In genomic region chr5:133082128-133082527, GRCh38 we compare ENCODE assay signal across 19 cellular contexts. TPM values are rescaled to one million over a fixed set of nuclear protein-coding genes. Genes with fewer than 3 reads are reported as not detected.
A peak's percentile ranks its signal among the peaks of the same experiment; 100 is the strongest.
DNase-seq lines count a peak whose midpoint lies in the region; ATAC-seq and TF ChIP-seq lines count a peak whose summit lies in the region.
"Had no signal": no experiment of that assay in that cellular context is flagged by ENCODE, and none has a peak within 500 bp of the region (broad histone marks: within the 10 kb centered on the region; RNA-seq: fewer than 3 reads in every experiment).

No MANE protein-coding gene starts in this region.

- no peak for TF ChIP-seq CTCF in neural progenitor cell (IDR thresholded peaks at IDR 0.05)

- no peak overlapping the region for H2AFZ ChIP-seq in neural progenitor cell (replicated peaks)
- H2AFZ ChIP-seq: GM23248 had no signal

- H3K27me3 ChIP-seq in neural progenitor cell: no peaks in the 10 kb centered on the region

- H3K4me1 ChIP-seq in neural progenitor cell: peaks cover 12% of the 10 kb centered on the region
- H3K4me1 ChIP-seq: A549, Caco-2, HAP-1 had no signal

- no peak overlapping the region for H3K4me3 Mint-ChIP-seq in activated CD4-positive, alpha-beta T cell treated with anti-CD3 and anti-CD28 coated beads for 36 hours
- no peak overlapping the region for H3K4me3 Mint-ChIP-seq in activated T-cell treated with anti-CD3 and anti-CD28 coated beads, Interleukin-2, amount 50 U/mL, for 72 hours
- no peak overlapping the region for H3K4me3 Mint-ChIP-seq in activated T-helper 2 cell treated with anti-CD3 and anti-CD28 coated beads, Interferon-gamma antibody, Interleukin-2, Interleukin-4, amounts not matched to agents 10 μg/mL and 5 μg/mL and 100 μg/mL, durations not matched to agents 14 hours and 24 hours and 36 hours (ENCODE audit: low read depth)
- no peak overlapping the region for H3K4me3 Mint-ChIP-seq in neural progenitor cell
- H3K4me3 Mint-ChIP-seq: CD4-positive, alpha-beta T cell had no signal

- peaks cover 32% of the 10 kb centered on the region for H4K20me1 ChIP-seq in neural progenitor cell (ENCODE audit: low read depth)

- ATAC-seq in activated CD4-positive, alpha-beta T cell treated with anti-CD3 and anti-CD28 coated beads for 36 hours: no peak
- ATAC-seq in activated T-cell treated with anti-CD3 and anti-CD28 coated beads, Interleukin-2, amount 50 U/mL, for 72 hours (replicated peaks in 1 of 2): no peak
- ATAC-seq in HG02623 (IDR thresholded peaks at IDR 0.05; ENCODE audit: unreplicated experiment) (no peak), HG02588 (IDR thresholded peaks at IDR 0.05; ENCODE audit: unreplicated experiment) (no peak)
- ATAC-seq: A549 had no signal

- H3K27ac Mint-ChIP-seq in activated CD4-positive, alpha-beta T cell treated with anti-CD3 and anti-CD28 coated beads for 36 hours: peak overlapping the region; percentile 74
- peak overlapping the region; percentile 90 for H3K27ac Mint-ChIP-seq in activated T-cell treated with anti-CD3 and anti-CD28 coated beads, Interleukin-2, amount 50 U/mL, for 72 hours
- H3K27ac Mint-ChIP-seq in activated T-helper 2 cell treated with anti-CD3 and anti-CD28 coated beads, Interferon-gamma antibody, Interleukin-2, Interleukin-4, amounts not matched to agents 10 μg/mL and 5 μg/mL and 100 μg/mL, durations not matched to agents 14 hours and 24 hours and 36 hours: peak overlapping the region; percentile 88
- H3K27ac Mint-ChIP-seq in neural progenitor cell: no peak overlapping the region
- H3K27ac Mint-ChIP-seq: CD4-positive, alpha-beta T cell had no signal

- intact Hi-C loops in activated CD4-positive, alpha-beta T cell treated with anti-CD3 and anti-CD28 coated beads for 36 hours (cut with DNase I, micrococcal nuclease): no loop called here
- intact Hi-C loops in activated T-helper 2 cell treated with anti-CD3 and anti-CD28 coated beads, Interferon-gamma antibody, Interleukin-2, Interleukin-4, amounts not matched to agents 10 μg/mL and 5 μg/mL and 100 μg/mL, durations not matched to agents 14 hours and 24 hours and 36 hours (cut with micrococcal nuclease): no loop called here

- peaks cover 48% of the 10 kb centered on the region for H3K36me3 Mint-ChIP-seq in activated CD4-positive, alpha-beta T cell treated with anti-CD3 and anti-CD28 coated beads for 36 hours (ENCODE audit: low read depth)
- peaks cover 9 to 27% of the 10 kb centered on the region in 2 donors for H3K36me3 Mint-ChIP-seq in activated T-cell treated with anti-CD3 and anti-CD28 coated beads, Interleukin-2, amount 50 U/mL, for 72 hours (ENCODE audit: insufficient read depth in 2 of 2)
- H3K36me3 Mint-ChIP-seq in activated T-helper 2 cell treated with anti-CD3 and anti-CD28 coated beads, Interferon-gamma antibody, Interleukin-2, Interleukin-4, amounts not matched to agents 10 μg/mL and 5 μg/mL and 100 μg/mL, durations not matched to agents 14 hours and 24 hours and 36 hours (ENCODE audit: low read depth): peaks cover 71% of the 10 kb centered on the region
- H3K36me3 Mint-ChIP-seq in neural progenitor cell: peaks cover 39% of the 10 kb centered on the region

- H3K27me3 Mint-ChIP-seq in activated CD4-positive, alpha-beta T cell treated with anti-CD3 and anti-CD28 coated beads for 36 hours: no peaks in the 10 kb centered on the region
- no peaks in the 10 kb centered on the region for H3K27me3 Mint-ChIP-seq in activated T-cell treated with anti-CD3 and anti-CD28 coated beads, Interleukin-2, amount 50 U/mL, for 72 hours (ENCODE audit: low read depth)
- no peaks in the 10 kb centered on the region for H3K27me3 Mint-ChIP-seq in activated T-helper 2 cell treated with anti-CD3 and anti-CD28 coated beads, Interferon-gamma antibody, Interleukin-2, Interleukin-4, amounts not matched to agents 10 μg/mL and 5 μg/mL and 100 μg/mL, durations not matched to agents 14 hours and 24 hours and 36 hours (ENCODE audit: low read depth)
- no peaks in the 10 kb centered on the region for H3K27me3 Mint-ChIP-seq in neural progenitor cell (ENCODE audit: insufficient read depth, low read depth)
- H3K27me3 Mint-ChIP-seq: CD4-positive, alpha-beta T cell had no signal

- CTCF ChIA-PET in activated CD4-positive, alpha-beta T cell treated with anti-CD3 and anti-CD28 coated beads for 36 hours (lab: Charles Lee): no interaction called here

- H3K9me3 Mint-ChIP-seq in activated CD4-positive, alpha-beta T cell treated with anti-CD3 and anti-CD28 coated beads for 36 hours (ENCODE audit: low read depth): no peaks in the 10 kb centered on the region
- H3K9me3 Mint-ChIP-seq in activated T-cell treated with anti-CD3 and anti-CD28 coated beads, Interleukin-2, amount 50 U/mL, for 72 hours: no peaks in the 10 kb centered on the region
- H3K9me3 Mint-ChIP-seq in activated T-helper 2 cell treated with anti-CD3 and anti-CD28 coated beads, Interferon-gamma antibody, Interleukin-2, Interleukin-4, amounts not matched to agents 10 μg/mL and 5 μg/mL and 100 μg/mL, durations not matched to agents 14 hours and 24 hours and 36 hours: no peaks in the 10 kb centered on the region
- H3K9me3 Mint-ChIP-seq in neural progenitor cell: no peaks in the 10 kb centered on the region
- H3K9me3 Mint-ChIP-seq: CD4-positive, alpha-beta T cell had no signal

- peaks cover 23% of the 10 kb centered on the region for H3K4me1 Mint-ChIP-seq in activated CD4-positive, alpha-beta T cell treated with anti-CD3 and anti-CD28 coated beads for 36 hours
- H3K4me1 Mint-ChIP-seq in activated T-cell treated with anti-CD3 and anti-CD28 coated beads, Interleukin-2, amount 50 U/mL, for 72 hours (ENCODE audit: low read depth): peaks cover 40% of the 10 kb centered on the region
- peaks cover 21% of the 10 kb centered on the region for H3K4me1 Mint-ChIP-seq in activated T-helper 2 cell treated with anti-CD3 and anti-CD28 coated beads, Interferon-gamma antibody, Interleukin-2, Interleukin-4, amounts not matched to agents 10 μg/mL and 5 μg/mL and 100 μg/mL, durations not matched to agents 14 hours and 24 hours and 36 hours (ENCODE audit: low read depth)
- H3K4me1 Mint-ChIP-seq in neural progenitor cell: peaks cover 6% of the 10 kb centered on the region

- DNase-seq in activated CD4-positive, alpha-beta T cell treated with anti-CD3 and anti-CD28 coated beads for 36 hours: no peak
- DNase-seq in activated CD4-positive, alpha-beta T cell treated with anti-CD3 and anti-CD28 coated beads, Interleukin-2, amount 50 U/mL, for 48 hours: no peak
- no peak for DNase-seq in activated T-cell treated with anti-CD3 and anti-CD28 coated beads, Interleukin-2, amount 50 U/mL, for 72 hours
- no peak for DNase-seq in activated T-cell treated with anti-CD3 and anti-CD28 coated beads, Interleukin-2, amount 50 U/mL, for 1 hour
- DNase-seq in activated T-helper 2 cell treated with anti-CD3 and anti-CD28 coated beads, Interferon-gamma antibody, Interleukin-2, Interleukin-4, amounts not matched to agents 10 μg/mL and 5 μg/mL and 100 μg/mL, durations not matched to agents 14 hours and 24 hours and 36 hours (ENCODE audit: low spot score): no peak
- DNase-seq in neural progenitor cell (ENCODE audit: low spot score): no peak
- DNase-seq: AML-193; Caco-2; CD4-positive, alpha-beta T cell; DMS79; GDM1; GM23248 had no signal

- H3K9ac ChIP-seq in neural progenitor cell: no peak overlapping the region
- H3K9ac ChIP-seq: GM23248 had no signal

- H3K36me3 ChIP-seq in neural progenitor cell: peaks cover 10% of the 10 kb centered on the region

- peaks cover 97% of the 10 kb centered on the region for H3K79me2 ChIP-seq in neural progenitor cell (ENCODE audit: low read depth)

- POLR2A ChIA-PET in activated CD4-positive, alpha-beta T cell treated with anti-CD3 and anti-CD28 coated beads for 36 hours (lab: Charles Lee): no interaction called here

- peak overlapping the region; percentile 29 for H3K27ac ChIP-seq in neural progenitor cell
- H3K27ac ChIP-seq: 22Rv1, A549, C4-2B, GM23248, HL-60 had no signal

- no peaks in the 10 kb centered on the region for H3K9me3 ChIP-seq in neural progenitor cell (ENCODE audit: low read depth)
- H3K9me3 ChIP-seq: A549, Caco-2, HAP-1 had no signal

- H3K4me3 ChIP-seq in neural progenitor cell: no peak overlapping the region
- H3K4me3 ChIP-seq: A549, GM23248, HAP-1 had no signal

- no peak overlapping the region for H3K4me2 ChIP-seq in neural progenitor cell
- H3K4me2 ChIP-seq: A549 had no signal

- peaks cover 10% of the 10 kb centered on the region for H3F3A ChIP-seq in neural progenitor cell (ENCODE audit: low read depth)

RNA-seq across cellular contexts. Expression of gene HSPA4, which starts 30.3 kb away (rescaled TPM):
- 100 to 1,000 TPM; 243 to 268 TPM for total RNA-seq in activated CD4-positive, alpha-beta T cell treated with anti-CD3 and anti-CD28 coated beads for 36 hours
- total RNA-seq in activated T-cell treated with anti-CD3 and anti-CD28 coated beads, Interleukin-2, amount 50 U/mL, for 72 hours: 100 to 1,000 TPM; 173 to 213 TPM
- 223 and 229 TPM in 2 replicates for total RNA-seq in activated T-helper 2 cell treated with anti-CD3 and anti-CD28 coated beads, Interferon-gamma antibody, Interleukin-2, Interleukin-4, amounts not matched to agents 10 μg/mL and 5 μg/mL and 100 μg/mL, durations not matched to agents 14 hours and 24 hours and 36 hours
- 144 and 232 TPM in 2 replicates for total RNA-seq in neural progenitor cell (ENCODE audit: low replicate concordance)

RNA-seq across cellular contexts. Expression of gene ZCCHC10, which starts 55.8 kb away (rescaled TPM):
- 10 to 100 TPM; 25.7 to 32.2 TPM for total RNA-seq in activated CD4-positive, alpha-beta T cell treated with anti-CD3 and anti-CD28 coated beads for 36 hours
- 10 to 100 TPM; 23.7 to 30.6 TPM for total RNA-seq in activated T-cell treated with anti-CD3 and anti-CD28 coated beads, Interleukin-2, amount 50 U/mL, for 72 hours
- total RNA-seq in activated T-helper 2 cell treated with anti-CD3 and anti-CD28 coated beads, Interferon-gamma antibody, Interleukin-2, Interleukin-4, amounts not matched to agents 10 μg/mL and 5 μg/mL and 100 μg/mL, durations not matched to agents 14 hours and 24 hours and 36 hours: 35.7 and 39.3 TPM in 2 replicates
- total RNA-seq in neural progenitor cell (ENCODE audit: low replicate concordance): 31.8 and 37.0 TPM in 2 replicates
